7 cellular contexts compared by ENCODE assay signal in the genomic region with DNA sequence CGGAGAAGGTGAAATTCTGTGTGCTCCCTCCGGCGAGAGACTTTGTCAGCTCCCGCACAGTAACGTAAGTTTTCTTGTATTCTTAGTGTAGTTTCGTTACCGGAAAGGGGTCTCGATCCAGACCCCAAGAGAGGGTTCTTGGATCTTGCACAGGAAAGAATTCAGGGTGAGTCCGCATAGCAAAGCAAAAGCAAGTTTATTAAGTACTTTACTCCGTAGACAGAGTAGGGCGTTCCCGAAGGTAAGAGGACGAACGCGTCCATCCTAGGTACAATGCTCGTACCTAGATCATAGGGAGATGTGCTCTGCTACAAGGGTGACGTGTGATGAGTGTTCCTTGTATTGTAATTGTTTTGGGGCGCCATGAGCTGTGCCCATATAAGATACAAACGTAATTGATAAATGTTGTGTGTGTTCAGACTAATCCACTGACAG. TPM values are rescaled to one million over a fixed set of nuclear protein-coding genes. Genes with fewer than 3 reads are reported as not detected.
DNase-seq lines count a peak whose midpoint lies in the region; ATAC-seq and TF ChIP-seq lines count a peak whose summit lies in the region.

No MANE protein-coding gene starts in this region.

- BruUV-seq in PC-3 (replicated peaks; lab: Mats Ljungman, UMichigan): TSS peak; percentile 77

- H3K27me3 ChIP-seq in PC-3 (ENCODE audit: low read length): no peaks in the 10 kb centered on the region
- no peaks in the 10 kb centered on the region for H3K27me3 ChIP-seq in neutrophil

- H3K9me3 ChIP-seq in PC-3 (ENCODE audit: low read length): no peaks in the 10 kb centered on the region
- H3K9me3 ChIP-seq in neutrophil: no peaks in the 10 kb centered on the region

- peak overlapping the region; percentile 96 for H3K9ac ChIP-seq in PC-3 (ENCODE audit: low read length)

- H3K4me3 ChIP-seq in PC-3 (ENCODE audit: low read length): peak overlapping the region; percentile 92
- peak overlapping the region; percentile 77 to 95 for H3K4me3 ChIP-seq in neutrophil (ENCODE audit: low read depth in 1 of 2, low read length in 1 of 2)

- no peaks in the 10 kb centered on the region for H3F3A ChIP-seq in PC-3 (ENCODE audit: low read length, unreplicated experiment)

- POLR2A ChIA-PET in PC-3 (lab: Charles Lee; ENCODE audit: unreplicated experiment): interaction anchor here (0.5 to 1.1 kb wide), 5 partner anchors 33 to 1322 kb away, joined by 3 to 7 read pairs (median 3); no protein-coding TSS in a partner anchor

- peak overlapping the region; percentile 94 for H2AFZ ChIP-seq in PC-3 (ENCODE audit: low read length)

- no peak overlapping the region for H3K27ac ChIP-seq in PC-3 (ENCODE audit: low read length)
- H3K27ac ChIP-seq in epithelial cell of prostate: peak overlapping the region; percentile 64
- peak overlapping the region; percentile 74 for H3K27ac ChIP-seq in neutrophil

- H3K36me3 ChIP-seq in PC-3 (ENCODE audit: low read depth, low read length): peaks cover 30% of the 10 kb centered on the region
- peaks cover 9% of the 10 kb centered on the region for H3K36me3 ChIP-seq in neutrophil

- peak overlapping the region; percentile 87 for H3K4me2 ChIP-seq in PC-3 (ENCODE audit: low read length)

- peaks cover 60% of the 10 kb centered on the region for H3K79me2 ChIP-seq in PC-3 (ENCODE audit: low read length)

- H3K4me1 ChIP-seq in PC-3 (ENCODE audit: insufficient read depth, low read length) (peaks cover 37% of the 10 kb centered on the region), neutrophil (ENCODE audit: control insufficient read depth in 1 of 2, insufficient read depth in 1 of 2, low read depth in 1 of 2, low read length in 1 of 2) (peaks cover 22 to 26% of the 10 kb centered on the region in 2 experiments)

- H4K20me1 ChIP-seq in PC-3 (ENCODE audit: low read length): peaks cover 33% of the 10 kb centered on the region

- DNase-seq in PC-3 (peak; percentile 17), epithelial cell of prostate (ENCODE audit: low read depth, low spot score) (no peak), NCI-H1092 (lab: John Stamatoyannopoulos, UW) (no peak)
- DNase-seq in stimulated activated CD4-positive, alpha-beta T cell treated with anti-CD3 and anti-CD28 coated beads, Interleukin-4, amount 100 ng/mL, for 24 hours: no peak

- ATAC-seq in GM18868 (IDR thresholded peaks at IDR 0.05; ENCODE audit: unreplicated experiment): peak; percentile 28
- ATAC-seq in HG02610 (IDR thresholded peaks at IDR 0.05; ENCODE audit: unreplicated experiment): peak; percentile 20
- peak; percentile 52 for ATAC-seq in PC-3

- intact Hi-C loops in PC-3 (cut with micrococcal nuclease): loop anchor here (2.0 kb wide), 2 partner anchors 53 to 55 kb away; no protein-coding TSS in a partner anchor

- no peak for TF ChIP-seq CTCF in PC-3 (conservative IDR thresholded peaks at IDR 0.05; ENCODE audit: low read depth, low read length)
- TF ChIP-seq CTCF in neutrophil (IDR thresholded peaks at IDR 0.05): no peak

- CTCF ChIA-PET in PC-3 (lab: Charles Lee): interaction anchor here (1.0 to 2.1 kb wide), 3 partner anchors 30 to 53 kb away, joined by 9 to 12 read pairs (median 11); no protein-coding TSS in a partner anchor

- no peaks in the 10 kb centered on the region for H3K9me2 ChIP-seq in PC-3 (replicated peaks; ENCODE audit: low read length)

RNA-seq across cellular contexts. Expression of a gene that starts 0.3 kb away (rescaled TPM):
- 7.8 and 16.9 TPM in 2 replicates for total RNA-seq in PC-3 (2014; rRNA removed)

RNA-seq across cellular contexts. Expression of a gene that starts 0.4 kb away (rescaled TPM):
- total RNA-seq in PC-3 (2014; rRNA removed): 120 and 126 TPM in 2 replicates

RNA-seq across cellular contexts. Expression of a gene that starts 29.1 kb away (rescaled TPM):
- total RNA-seq in PC-3 (2014; rRNA removed): 4.3 TPM in 1 of 2 replicates, not detected in the other

RNA-seq across cellular contexts. Expression of a gene that starts 48.0 kb away (rescaled TPM):
- 29.3 and 42.7 TPM in 2 replicates for total RNA-seq in PC-3 (2014; rRNA removed)

RNA-seq across cellular contexts. Expression of a gene that starts 55.3 kb away (rescaled TPM):
- 7.7 and 9.0 TPM in 2 replicates for total RNA-seq in PC-3 (2014; rRNA removed)
